ENCODE assay signal across 1 cellular context in genomic region chr14:93520053-93520607, GRCh38.
A peak's percentile ranks its signal among the peaks of the same experiment; 100 is the strongest.
TF ChIP-seq lines count a peak whose summit lies in the region.

No MANE protein-coding gene starts in this region.

TF ChIP-seq in HEK293, 187 proteins besides CTCF, POLR2A, EP300 and RAD21 (continued from another document):
- TF ChIP-seq ZNF202 (tag by site-specific recombination; IDR thresholded peaks at IDR 0.05; ENCODE audit: borderline replicate concordance) (no peak), ZNF26 (tag by site-specific recombination; IDR thresholded peaks at IDR 0.05) (no peak), ZNF362 (tag by site-specific recombination; IDR thresholded peaks at IDR 0.05) (no peak), ZNF654 (tag by site-specific recombination; IDR thresholded peaks at IDR 0.05; ENCODE audit: low read depth) (no peak), ZFHX2 (tag by site-specific recombination; conservative IDR thresholded peaks at IDR 0.05) (no peak), ZNF626 (tag by site-specific recombination; IDR thresholded peaks at IDR 0.05) (0 out of 2 replicates have a peak, but pooled peaks have one; percentile 84), ZNF132 (tag by site-specific recombination; IDR thresholded peaks at IDR 0.05; ENCODE audit: borderline replicate concordance) (no peak), ZNF664 (tag by site-specific recombination; IDR thresholded peaks at IDR 0.05) (no peak), ZNF266 (tag by site-specific recombination; IDR thresholded peaks at IDR 0.05; ENCODE audit: low read depth) (no peak), HOXC10 (CRISPR knock-in tag; IDR thresholded peaks at IDR 0.05) (no peak), ZNF19 (tag by site-specific recombination; IDR thresholded peaks at IDR 0.05; ENCODE audit: low read depth) (no peak), MZF1 (tag by site-specific recombination; IDR thresholded peaks at IDR 0.05; ENCODE audit: borderline replicate concordance) (no peak), ZNF621 (tag by site-specific recombination; IDR thresholded peaks at IDR 0.05) (no peak), ZNF529 (tag by site-specific recombination; IDR thresholded peaks at IDR 0.05; ENCODE audit: insufficient replicate concordance) (no peak), TRIM28 (IDR thresholded peaks at IDR 0.05; ENCODE audit: borderline replicate concordance, low read length) (peak; percentile 99), SP7 (tag by site-specific recombination; IDR thresholded peaks at IDR 0.05) (no peak), PRDM1 (tag by site-specific recombination; IDR thresholded peaks at IDR 0.05) (no peak), ZNF510 (tag by site-specific recombination; IDR thresholded peaks at IDR 0.05; ENCODE audit: insufficient replicate concordance) (no peak), KLF8 (tag by site-specific recombination; IDR thresholded peaks at IDR 0.05) (0 out of 2 replicates have a peak, but pooled peaks have one; percentile 45), SCRT2 (tag by site-specific recombination; IDR thresholded peaks at IDR 0.05) (no peak), ZNF302 (tag by site-specific recombination; IDR thresholded peaks at IDR 0.05; ENCODE audit: low read depth) (no peak), ZNF785 (tag by site-specific recombination; IDR thresholded peaks at IDR 0.05) (no peak), ZNF555 (tag by site-specific recombination; conservative IDR thresholded peaks at IDR 0.05) (no peak), ZNF16 (tag by site-specific recombination; IDR thresholded peaks at IDR 0.05; ENCODE audit: low read depth) (no peak), KLF10 (tag by site-specific recombination; IDR thresholded peaks at IDR 0.05) (no peak), PBX3 (CRISPR knock-in tag; IDR thresholded peaks at IDR 0.05) (no peak), RBAK (tag by site-specific recombination; IDR thresholded peaks at IDR 0.05) (no peak), ZNF660 (tag by site-specific recombination; IDR thresholded peaks at IDR 0.05) (no peak), ZNF324 (tag by site-specific recombination; IDR thresholded peaks at IDR 0.05) (no peak), ZNF549 (tag by site-specific recombination; IDR thresholded peaks at IDR 0.05) (peak; percentile 41; the same call in 1 of the 2 replicates), BCL11A (tag by site-specific recombination; IDR thresholded peaks at IDR 0.05; ENCODE audit: low read depth) (no peak), ZNF211 (tag by site-specific recombination; IDR thresholded peaks at IDR 0.05; ENCODE audit: low read depth) (no peak), ZNF426 (tag by site-specific recombination; IDR thresholded peaks at IDR 0.05) (no peak), REPIN1 (tag by site-specific recombination; IDR thresholded peaks at IDR 0.05; ENCODE audit: low read depth) (no peak), ZNF24 (tag by site-specific recombination; IDR thresholded peaks at IDR 0.05) (no peak)
- TF ChIP-seq, protein P1, sequence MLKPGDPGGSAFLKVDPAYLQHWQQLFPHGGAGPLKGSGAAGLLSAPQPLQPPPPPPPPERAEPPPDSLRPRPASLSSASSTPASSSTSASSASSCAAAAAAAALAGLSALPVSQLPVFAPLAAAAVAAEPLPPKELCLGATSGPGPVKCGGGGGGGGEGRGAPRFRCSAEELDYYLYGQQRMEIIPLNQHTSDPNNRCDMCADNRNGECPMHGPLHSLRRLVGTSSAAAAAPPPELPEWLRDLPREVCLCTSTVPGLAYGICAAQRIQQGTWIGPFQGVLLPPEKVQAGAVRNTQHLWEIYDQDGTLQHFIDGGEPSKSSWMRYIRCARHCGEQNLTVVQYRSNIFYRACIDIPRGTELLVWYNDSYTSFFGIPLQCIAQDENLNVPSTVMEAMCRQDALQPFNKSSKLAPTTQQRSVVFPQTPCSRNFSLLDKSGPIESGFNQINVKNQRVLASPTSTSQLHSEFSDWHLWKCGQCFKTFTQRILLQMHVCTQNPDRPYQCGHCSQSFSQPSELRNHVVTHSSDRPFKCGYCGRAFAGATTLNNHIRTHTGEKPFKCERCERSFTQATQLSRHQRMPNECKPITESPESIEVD (tag by site-specific recombination; IDR thresholded peaks at IDR 0.05) = no peak
- TF ChIP-seq, protein P2, sequence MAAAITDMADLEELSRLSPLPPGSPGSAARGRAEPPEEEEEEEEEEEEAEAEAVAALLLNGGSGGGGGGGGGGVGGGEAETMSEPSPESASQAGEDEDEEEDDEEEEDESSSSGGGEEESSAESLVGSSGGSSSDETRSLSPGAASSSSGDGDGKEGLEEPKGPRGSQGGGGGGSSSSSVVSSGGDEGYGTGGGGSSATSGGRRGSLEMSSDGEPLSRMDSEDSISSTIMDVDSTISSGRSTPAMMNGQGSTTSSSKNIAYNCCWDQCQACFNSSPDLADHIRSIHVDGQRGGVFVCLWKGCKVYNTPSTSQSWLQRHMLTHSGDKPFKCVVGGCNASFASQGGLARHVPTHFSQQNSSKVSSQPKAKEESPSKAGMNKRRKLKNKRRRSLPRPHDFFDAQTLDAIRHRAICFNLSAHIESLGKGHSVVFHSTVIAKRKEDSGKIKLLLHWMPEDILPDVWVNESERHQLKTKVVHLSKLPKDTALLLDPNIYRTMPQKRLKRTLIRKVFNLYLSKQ (tag by site-specific recombination; IDR thresholded peaks at IDR 0.05; ENCODE audit: borderline replicate concordance) = no peak
